Comparison of ENCODE assay signal across 8 cellular contexts in genomic region chr2:219104107-219105050, GRCh38. TPM values are rescaled to one million over a fixed set of nuclear protein-coding genes. Genes with fewer than 3 reads are reported as not detected.
DNase-seq lines count a peak whose midpoint lies in the region; ATAC-seq, FAIRE-seq and TF ChIP-seq lines count a peak whose summit lies in the region.

No MANE protein-coding gene starts in this region.

- H3K9me3 Mint-ChIP-seq in activated naive CD8-positive, alpha-beta T cell treated with anti-CD3 and anti-CD28 coated beads, Interleukin-2, amount 10 ng/mL, durations not matched to agents 7 days and 5 days: no peaks in the 10 kb centered on the region

- ATAC-seq in GM19351 (IDR thresholded peaks at IDR 0.05; ENCODE audit: unreplicated experiment): peak; percentile 68
- ATAC-seq in activated naive CD8-positive, alpha-beta T cell treated with anti-CD3 and anti-CD28 coated beads, Interleukin-2, amount 10 ng/mL, durations not matched to agents 7 days and 5 days (ENCODE audit: low read depth): peak; percentile 39

- peak; percentile 60 for TF ChIP-seq CTCF in D721Med (IDR thresholded peaks at IDR 0.05; ENCODE audit: insufficient read depth, missing control alignments)
- TF ChIP-seq CTCF in kidney epithelial cell (IDR thresholded peaks at IDR 0.05; ENCODE audit: insufficient read depth, low read length, poor library complexity, severe bottlenecking): peak; percentile 75

- no peaks in the 10 kb centered on the region for H3K36me3 ChIP-seq in kidney epithelial cell (ENCODE audit: control insufficient read depth, insufficient read depth, low read length)

- peaks cover 2% of the 10 kb centered on the region for H3K27me3 Mint-ChIP-seq in activated naive CD8-positive, alpha-beta T cell treated with anti-CD3 and anti-CD28 coated beads, Interleukin-2, amount 10 ng/mL, durations not matched to agents 7 days and 5 days

- H3K4me3 ChIP-seq in kidney epithelial cell (ENCODE audit: low read depth, low read length): no peak overlapping the region

- H3K4me3 Mint-ChIP-seq in activated naive CD8-positive, alpha-beta T cell treated with anti-CD3 and anti-CD28 coated beads, Interleukin-2, amount 10 ng/mL, durations not matched to agents 7 days and 5 days: no peak overlapping the region

- POLR2A ChIA-PET in activated naive CD8-positive, alpha-beta T cell treated with anti-CD3 and anti-CD28 coated beads, Interleukin-2, amount 10 ng/mL, durations not matched to agents 7 days and 5 days (lab: Charles Lee): interaction anchor here (0.8 kb wide), 1 partner anchor 949 kb away, joined by 3 read pairs; no protein-coding TSS in a partner anchor

- peaks cover 5% of the 10 kb centered on the region for H3K36me3 Mint-ChIP-seq in activated naive CD8-positive, alpha-beta T cell treated with anti-CD3 and anti-CD28 coated beads, Interleukin-2, amount 10 ng/mL, durations not matched to agents 7 days and 5 days

- H3K27me3 ChIP-seq in kidney epithelial cell (ENCODE audit: control insufficient read depth, insufficient read depth, low read length): no peaks in the 10 kb centered on the region

- peak; percentile 44 for FAIRE-seq in D721Med (lab: Jason Lieb, UNC)

- H3K4me1 Mint-ChIP-seq in activated naive CD8-positive, alpha-beta T cell treated with anti-CD3 and anti-CD28 coated beads, Interleukin-2, amount 10 ng/mL, durations not matched to agents 7 days and 5 days: peaks cover 16% of the 10 kb centered on the region

- no peak overlapping the region for H3K27ac Mint-ChIP-seq in activated naive CD8-positive, alpha-beta T cell treated with anti-CD3 and anti-CD28 coated beads, Interleukin-2, amount 10 ng/mL, durations not matched to agents 7 days and 5 days

- DNase-seq in D721Med (ENCODE audit: insufficient read length, low spot score): peak; percentile 25
- peak; percentile 14 for DNase-seq in NCI-H2196 (lab: John Stamatoyannopoulos, UW; ENCODE audit: unreplicated experiment)
- no peak for DNase-seq in activated naive CD8-positive, alpha-beta T cell treated with anti-CD3 and anti-CD28 coated beads, Interleukin-2, amount 10 ng/mL, durations not matched to agents 7 days and 5 days
- DNase-seq in kidney epithelial cell (ENCODE audit: low read depth): no peak
- DNase-seq in DMS79 (lab: John Stamatoyannopoulos, UW): no peak
- DNase-seq in anterior cingulate cortex (lab: John Stamatoyannopoulos, UW): no peak
- DNase-seq in 8988T: no peak

RNA-seq across cellular contexts. Expression of gene IHH, which starts 43.7 kb away (rescaled TPM):
- not detected for total RNA-seq in activated naive CD8-positive, alpha-beta T cell treated with anti-CD3 and anti-CD28 coated beads, Interleukin-2, amount 10 ng/mL, durations not matched to agents 7 days and 5 days
- total RNA-seq in kidney epithelial cell: not detected in 2 replicates

RNA-seq across cellular contexts. Expression of gene NHEJ1, which starts 56.2 kb away (rescaled TPM):
- total RNA-seq in activated naive CD8-positive, alpha-beta T cell treated with anti-CD3 and anti-CD28 coated beads, Interleukin-2, amount 10 ng/mL, durations not matched to agents 7 days and 5 days: 10 to 100 TPM; 16.7 to 17.1 TPM
- 16.1 and 19.1 TPM in 2 replicates for total RNA-seq in kidney epithelial cell

Comparison
In these comparisons a context has a peak if more than half of its experiments do, and no peak if none do; other contexts are left out.
1. DNase-seq: peak in D721Med (single experiment) and NCI-H2196 (single experiment); none in activated naive CD8-positive, alpha-beta T cell treated with anti-CD3 and anti-CD28 coated beads, Interleukin-2, amount 10 ng/mL, durations not matched to agents 7 days and 5 days (single experiment), kidney epithelial cell (single experiment), DMS79 (single experiment), anterior cingulate cortex (0 of 58) and 8988T (single experiment).